ENCODE assay signal across 33 cellular contexts in the genomic region with DNA sequence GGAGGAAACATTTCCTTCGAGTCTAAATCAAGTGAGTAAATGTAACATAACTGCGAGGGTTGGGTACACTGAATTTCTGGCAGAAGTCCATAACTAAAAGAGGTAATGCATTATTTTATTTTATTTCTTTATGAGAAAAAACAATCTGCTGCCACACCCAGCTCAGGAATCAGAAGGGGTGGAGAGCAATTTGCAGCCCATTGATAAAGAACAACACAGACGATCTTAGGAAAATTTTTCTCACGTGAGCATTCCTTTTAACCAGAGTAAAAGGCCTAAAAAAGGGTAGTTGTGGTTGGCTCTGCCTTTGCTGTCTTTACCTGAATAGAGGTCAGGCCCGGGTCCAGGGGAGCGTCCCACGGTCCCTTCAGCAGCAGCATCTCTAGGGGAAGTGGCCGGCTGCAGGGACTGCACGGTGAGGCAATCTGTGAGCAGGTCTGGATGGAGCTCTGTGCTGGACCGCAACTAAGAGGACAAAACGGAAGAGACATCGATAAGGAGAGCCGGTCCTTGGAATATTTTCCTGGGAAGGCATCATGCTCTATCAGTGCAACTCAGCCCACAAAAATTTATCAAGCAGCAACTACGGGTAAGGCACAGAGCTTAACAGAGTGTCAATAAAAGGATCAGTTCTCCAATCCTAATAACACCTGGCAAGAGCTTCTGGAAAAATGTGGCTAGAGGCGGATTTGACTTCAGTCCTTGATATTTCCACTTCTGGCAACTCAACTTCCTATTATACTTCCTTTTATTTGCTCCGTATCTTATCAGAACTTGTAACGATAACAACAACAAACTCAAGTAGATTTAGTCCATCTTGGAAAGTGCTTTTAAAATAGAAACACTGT.
DNase-seq lines count a peak whose midpoint lies in the region; ATAC-seq and TF ChIP-seq lines count a peak whose summit lies in the region.
"Had no signal": no experiment of that assay in that cellular context is flagged by ENCODE, and none has a peak within 500 bp of the region (broad histone marks: within the 10 kb centered on the region; RNA-seq: fewer than 3 reads in every experiment).

No MANE protein-coding gene starts in this region.

- H3K4me1 Mint-ChIP-seq in activated naive CD4-positive, alpha-beta T cell treated with anti-CD3 and anti-CD28 coated beads, Interleukin-2, amount 10 ng/mL, durations not matched to agents 7 days and 5 days, result no peaks in the 10 kb centered on the region
- H3K4me1 Mint-ChIP-seq in chondrocyte (ENCODE audit: low read depth), result peaks cover 17% of the 10 kb centered on the region
- H3K4me1 Mint-ChIP-seq: activated naive CD8-positive, alpha-beta T cell treated with anti-CD3 and anti-CD28 coated beads, Interleukin-2, amount 10 ng/mL, durations not matched to agents 7 days and 5 days had no signal

- CTCF ChIA-PET in activated naive CD4-positive, alpha-beta T cell treated with anti-CD3 and anti-CD28 coated beads, Interleukin-2, amount 10 ng/mL, durations not matched to agents 7 days and 5 days (lab: Charles Lee), result no interaction called here

- H3K36me3 Mint-ChIP-seq in activated naive CD4-positive, alpha-beta T cell treated with anti-CD3 and anti-CD28 coated beads, Interleukin-2, amount 10 ng/mL, durations not matched to agents 7 days and 5 days, result no peaks in the 10 kb centered on the region
- peaks cover 9% of the 10 kb centered on the region for H3K36me3 Mint-ChIP-seq in chondrocyte (ENCODE audit: low read depth)
- H3K36me3 Mint-ChIP-seq: activated CD4-positive, alpha-beta memory T cell treated with anti-CD3 and anti-CD28 coated beads for 36 hours; activated naive CD8-positive, alpha-beta T cell treated with anti-CD3 and anti-CD28 coated beads, Interleukin-2, amount 10 ng/mL, durations not matched to agents 7 days and 5 days; naive B cell had no signal

- H3K4me1 ChIP-seq in right cardiac atrium (ENCODE audit: control insufficient read depth, insufficient read depth, low read length), result peaks cover 3% of the 10 kb centered on the region
- H3K4me1 ChIP-seq in smooth muscle cell (ENCODE audit: low read depth), result no peaks in the 10 kb centered on the region
- H3K4me1 ChIP-seq: esophagus muscularis mucosa, gastroesophageal sphincter, vagina had no signal

- intact Hi-C loops in right cardiac atrium (cut with DNase I), result no loop called here

- H3K9ac ChIP-seq in smooth muscle cell (ENCODE audit: low read depth), result no peak overlapping the region
- H3K9ac ChIP-seq: BLaER1, GM23248 had no signal

- no peak overlapping the region for H2AFZ ChIP-seq in smooth muscle cell (ENCODE audit: low read depth)
- H2AFZ ChIP-seq: GM23248 had no signal

- no peaks in the 10 kb centered on the region for H3K79me2 ChIP-seq in smooth muscle cell (ENCODE audit: low read depth)

- no peak overlapping the region for H3K4me3 ChIP-seq in right cardiac atrium (ENCODE audit: low read length)
- H3K4me3 ChIP-seq in smooth muscle cell, result no peak overlapping the region
- H3K4me3 ChIP-seq: BLaER1, esophagus muscularis mucosa, gastroesophageal sphincter, GM23248, skin epidermis, vagina had no signal

- no peak for TF ChIP-seq CTCF in smooth muscle cell (IDR thresholded peaks at IDR 0.05; ENCODE audit: borderline replicate concordance, insufficient read depth, poor library complexity, severe bottlenecking)
- TF ChIP-seq CTCF in chondrocyte (IDR thresholded peaks at IDR 0.05), result no peak

- DNase-seq in LoVo (ENCODE audit: low spot score) (peak; percentile 67), amniotic epithelial cell (ENCODE audit: low read depth) (peak; percentile 44), right cardiac atrium (peak in 1 of 3 donors; percentile 47), smooth muscle cell (lab: John Stamatoyannopoulos, UW; ENCODE audit: unreplicated experiment) (no peak), hippocampal formation (lab: John Stamatoyannopoulos, UW) (no peak), chondrocyte (ENCODE audit: low spot score) (no peak)
- no peak for DNase-seq in activated naive CD4-positive, alpha-beta T cell treated with anti-CD3 and anti-CD28 coated beads, Interleukin-2, amount 10 ng/mL, durations not matched to agents 7 days and 5 days
- DNase-seq: activated CD4-positive, alpha-beta memory T cell treated with anti-CD3 and anti-CD28 coated beads for 36 hours; activated CD8-positive, alpha-beta memory T cell treated with anti-CD3 and anti-CD28 coated beads, Interleukin-2, amount 50 U/mL, for 48 hours; activated naive CD8-positive, alpha-beta T cell treated with anti-CD3 and anti-CD28 coated beads, Interleukin-2, amount 10 ng/mL, durations not matched to agents 7 days and 5 days; Caco-2; cerebellar nuclear complex; DMS79 treated with DMSO at 0.1 percent for 48 hours; effector memory CD4-positive, alpha-beta T cell; GM23248; mesendoderm; MV-4-11; naive B cell; NCI-H1694 treated with DMSO at 0.1 percent for 48 hours; NCI-H2227 treated with DMSO at 0.1 percent for 48 hours; NCI-H774; occipital lobe; OCI-M1; stimulated activated CD4-positive, alpha-beta T cell treated with anti-CD3 and anti-CD28 coated beads, Interleukin-2, amount 100 ng/mL, for 24 hours; substantia nigra; T1000 had no signal

- H4K20me1 ChIP-seq in smooth muscle cell (ENCODE audit: low read depth), result no peaks in the 10 kb centered on the region
- H4K20me1 ChIP-seq: BLaER1 had no signal

- 29% methylated on average over 17 of the region's 17 CpGs for WGBS in right cardiac atrium
- 53% methylated on average over 17 of the region's 17 CpGs for WGBS in smooth muscle cell (ENCODE audit: low lambda C conversion rate)

- no peaks in the 10 kb centered on the region for H3K27me3 ChIP-seq in right cardiac atrium (ENCODE audit: control insufficient read depth, insufficient read depth)
- H3K27me3 ChIP-seq in smooth muscle cell (ENCODE audit: low read depth), result no peaks in the 10 kb centered on the region
- H3K27me3 ChIP-seq: BLaER1, esophagus muscularis mucosa, gastroesophageal sphincter, vagina had no signal

- H3K9me3 Mint-ChIP-seq in activated naive CD4-positive, alpha-beta T cell treated with anti-CD3 and anti-CD28 coated beads, Interleukin-2, amount 10 ng/mL, durations not matched to agents 7 days and 5 days, result no peaks in the 10 kb centered on the region
- peaks cover 3% of the 10 kb centered on the region for H3K9me3 Mint-ChIP-seq in chondrocyte (ENCODE audit: low read depth)
- H3K9me3 Mint-ChIP-seq: activated CD4-positive, alpha-beta memory T cell treated with anti-CD3 and anti-CD28 coated beads for 36 hours; activated naive CD8-positive, alpha-beta T cell treated with anti-CD3 and anti-CD28 coated beads, Interleukin-2, amount 10 ng/mL, durations not matched to agents 7 days and 5 days had no signal

- H3K27ac Mint-ChIP-seq in activated naive CD4-positive, alpha-beta T cell treated with anti-CD3 and anti-CD28 coated beads, Interleukin-2, amount 10 ng/mL, durations not matched to agents 7 days and 5 days, result no peak overlapping the region
- no peak overlapping the region for H3K27ac Mint-ChIP-seq in chondrocyte (ENCODE audit: unreplicated experiment)
- H3K27ac Mint-ChIP-seq: activated CD4-positive, alpha-beta memory T cell treated with anti-CD3 and anti-CD28 coated beads for 36 hours; activated naive CD8-positive, alpha-beta T cell treated with anti-CD3 and anti-CD28 coated beads, Interleukin-2, amount 10 ng/mL, durations not matched to agents 7 days and 5 days; activated T-helper 2 cell treated with anti-CD3 and anti-CD28 coated beads, Interferon-gamma antibody, Interleukin-2, Interleukin-4, amounts not matched to agents 10 μg/mL and 5 μg/mL and 100 μg/mL, durations not matched to agents 14 hours and 24 hours and 36 hours; naive B cell had no signal

- no peaks in the 10 kb centered on the region for H3K9me3 ChIP-seq in right cardiac atrium (ENCODE audit: control insufficient read depth, low read length)
- no peaks in the 10 kb centered on the region for H3K9me3 ChIP-seq in smooth muscle cell (replicated peaks; ENCODE audit: low read depth)
- H3K9me3 ChIP-seq: Caco-2, esophagus muscularis mucosa, gastroesophageal sphincter, vagina had no signal

- H3K27ac ChIP-seq in right cardiac atrium (ENCODE audit: low read length) (no peak overlapping the region), smooth muscle cell (ENCODE audit: low read depth) (no peak overlapping the region)
- H3K27ac ChIP-seq: BLaER1, esophagus muscularis mucosa, gastroesophageal sphincter, GM23248, skin epidermis, vagina had no signal

- H3K4me3 Mint-ChIP-seq in activated naive CD4-positive, alpha-beta T cell treated with anti-CD3 and anti-CD28 coated beads, Interleukin-2, amount 10 ng/mL, durations not matched to agents 7 days and 5 days, result no peak overlapping the region
- no peak overlapping the region for H3K4me3 Mint-ChIP-seq in chondrocyte (ENCODE audit: unreplicated experiment)
- H3K4me3 Mint-ChIP-seq: activated CD4-positive, alpha-beta memory T cell treated with anti-CD3 and anti-CD28 coated beads for 36 hours; activated naive CD8-positive, alpha-beta T cell treated with anti-CD3 and anti-CD28 coated beads, Interleukin-2, amount 10 ng/mL, durations not matched to agents 7 days and 5 days; naive B cell had no signal

- ATAC-seq in right cardiac atrium (peak; percentile 48 to 76), esophagus mucosa (no peak)
- ATAC-seq: gastroesophageal sphincter had no signal

- no peaks in the 10 kb centered on the region for H3F3A ChIP-seq in smooth muscle cell (ENCODE audit: low read depth)

- no peaks in the 10 kb centered on the region for H3K27me3 Mint-ChIP-seq in activated naive CD4-positive, alpha-beta T cell treated with anti-CD3 and anti-CD28 coated beads, Interleukin-2, amount 10 ng/mL, durations not matched to agents 7 days and 5 days
- H3K27me3 Mint-ChIP-seq in chondrocyte (ENCODE audit: low read depth), result no peaks in the 10 kb centered on the region
- H3K27me3 Mint-ChIP-seq: activated CD4-positive, alpha-beta memory T cell treated with anti-CD3 and anti-CD28 coated beads for 36 hours; activated naive CD8-positive, alpha-beta T cell treated with anti-CD3 and anti-CD28 coated beads, Interleukin-2, amount 10 ng/mL, durations not matched to agents 7 days and 5 days had no signal

- peak overlapping the region; percentile 8 for H3K4me2 ChIP-seq in smooth muscle cell
- H3K4me2 ChIP-seq: BLaER1 had no signal

- no peaks in the 10 kb centered on the region for H3K36me3 ChIP-seq in smooth muscle cell (ENCODE audit: low read depth)
- H3K36me3 ChIP-seq: BLaER1, vagina had no signal

Comparison
In these comparisons a context has a peak if more than half of its experiments do, and no peak if none do; other contexts are left out.
1. DNase-seq: peak in LoVo (single experiment) and amniotic epithelial cell (single experiment); none in smooth muscle cell (single experiment), hippocampal formation (0 of 2), activated naive CD4-positive, alpha-beta T cell treated with anti-CD3 and anti-CD28 coated beads, Interleukin-2, amount 10 ng/mL, durations not matched to agents 7 days and 5 days (single experiment) and chondrocyte (single experiment).